25 cellular contexts compared by ENCODE assay signal in genomic region chr15:24976932-24977331, GRCh38. TPM values are rescaled to one million over a fixed set of nuclear protein-coding genes. Genes with fewer than 3 reads are reported as not detected.
DNase-seq lines count a peak whose midpoint lies in the region; ATAC-seq and TF ChIP-seq lines count a peak whose summit lies in the region.
"Had no signal": no experiment of that assay in that cellular context is flagged by ENCODE, and none has a peak within 500 bp of the region (broad histone marks: within the 10 kb centered on the region; RNA-seq: fewer than 3 reads in every experiment).

No MANE protein-coding gene starts in this region.

- H3K27ac Mint-ChIP-seq in endodermal cell, result no peak overlapping the region
- H3K27ac Mint-ChIP-seq: IgD-negative memory B cell had no signal

- H3K9me3 ChIP-seq in SK-N-SH, result no peaks in the 10 kb centered on the region
- peaks cover 19% of the 10 kb centered on the region for H3K9me3 ChIP-seq in PC-3 (ENCODE audit: low read length)
- H3K9me3 ChIP-seq in endodermal cell (ENCODE audit: control insufficient read depth, low read length), result peaks cover 29% of the 10 kb centered on the region

- H2AFZ ChIP-seq in SK-N-SH (ENCODE audit: low read depth) (no peak overlapping the region), PC-3 (ENCODE audit: low read length) (no peak overlapping the region)

- peaks cover 16% of the 10 kb centered on the region for H3K4me1 Mint-ChIP-seq in endodermal cell

- TF ChIP-seq CTCF in SK-N-SH (IDR thresholded peaks at IDR 0.05), result 0 out of 2 replicates have a peak, but pooled peaks have one; percentile 20
- peak; percentile 37; the same call in 1 of the 2 replicates for TF ChIP-seq CTCF in PC-3 (conservative IDR thresholded peaks at IDR 0.05; ENCODE audit: low read depth, low read length)
- peak; percentile 51 for TF ChIP-seq CTCF in endodermal cell (conservative IDR thresholded peaks at IDR 0.05)

- H3K9ac ChIP-seq in SK-N-SH, result no peak overlapping the region
- 0 out of 2 replicates have a peak overlapping the region, but pooled peaks have one; percentile 30 for H3K9ac ChIP-seq in PC-3 (ENCODE audit: low read length)
- H3K9ac ChIP-seq in endodermal cell (ENCODE audit: extremely low read depth, low read length, poor library complexity, severe bottlenecking), result no peak overlapping the region
- H3K9ac ChIP-seq: BLaER1, KMS-11 had no signal

- H3K4me1 ChIP-seq in SK-N-SH (ENCODE audit: control insufficient read depth in 1 of 2, insufficient read depth in 2 of 2, low read depth in 1 of 2, low read length in 1 of 2) (no peaks in the 10 kb centered on the region), PC-3 (ENCODE audit: insufficient read depth, low read length) (peaks cover 16% of the 10 kb centered on the region), endodermal cell (ENCODE audit: control insufficient read depth, insufficient read depth, low read length) (no peaks in the 10 kb centered on the region)
- H3K4me1 ChIP-seq: BLaER1 had no signal

- no peak for TF ChIP-seq RAD21 in SK-N-SH (IDR thresholded peaks at IDR 0.05; ENCODE audit: low read length)

- H3F3A ChIP-seq in SK-N-SH (replicated peaks; ENCODE audit: insufficient read depth) (peaks cover 3% of the 10 kb centered on the region), PC-3 (ENCODE audit: low read length, unreplicated experiment) (no peaks in the 10 kb centered on the region)

- no peak for TF ChIP-seq EP300 in SK-N-SH (IDR thresholded peaks at IDR 0.05; ENCODE audit: borderline replicate concordance in 1 of 2, low read depth in 1 of 2, low read length in 1 of 2)

- H3K9me2 ChIP-seq in SK-N-SH (no peaks in the 10 kb centered on the region), PC-3 (replicated peaks; ENCODE audit: low read length) (no peaks in the 10 kb centered on the region)

- WGBS in SK-N-SH (ENCODE audit: low lambda C conversion rate), result 67% methylated on average over 3 of the region's 3 CpGs
- WGBS in endodermal cell (ENCODE audit: insufficient coverage in 1 of 2, insufficient read length in 1 of 2), 2 experiments, result 86 to 88% methylated on average over 3 of the region's 3 CpGs

- H4K20me1 ChIP-seq in SK-N-SH (ENCODE audit: insufficient read depth), result no peaks in the 10 kb centered on the region
- no peaks in the 10 kb centered on the region for H4K20me1 ChIP-seq in PC-3 (ENCODE audit: low read length)
- H4K20me1 ChIP-seq: BLaER1 had no signal

- no peak overlapping the region for H3K4me3 Mint-ChIP-seq in endodermal cell
- H3K4me3 Mint-ChIP-seq: CD4-positive, CD25-positive, alpha-beta regulatory T cell; IgD-negative memory B cell had no signal

- CTCF ChIA-PET in SK-N-SH (lab: Yijun Ruan, JAX), result no interaction called here
- CTCF ChIA-PET in PC-3 (lab: Charles Lee), result no interaction called here

- H3K4me2 ChIP-seq in SK-N-SH (no peak overlapping the region), PC-3 (ENCODE audit: low read length) (peak overlapping the region; percentile 59)
- H3K4me2 ChIP-seq: BLaER1, KMS-11 had no signal

- POLR2A ChIA-PET in SK-N-SH (lab: Yijun Ruan, JAX) (no interaction called here), PC-3 (lab: Charles Lee; ENCODE audit: unreplicated experiment) (no interaction called here)

- intact Hi-C loops in PC-3 (cut with micrococcal nuclease), result no loop called here

- peaks cover 73% of the 10 kb centered on the region for H3K36me3 Mint-ChIP-seq in endodermal cell (ENCODE audit: low read depth)

- DNase-seq in SK-N-SH, result no peak
- DNase-seq in PC-3, result peak; percentile 76
- DNase-seq in endodermal cell, result no peak
- DNase-seq in occipital lobe (lab: John Stamatoyannopoulos, UW), result no peak
- DNase-seq in T-helper 1 cell, result no peak
- DNase-seq: CD4-positive, CD25-positive, alpha-beta regulatory T cell; DMS79 treated with DMSO at 0.1 percent for 48 hours; H7; MM.1S; NCI-H1694; NCI-H2081; NCI-H2171; NCI-H226; NCI-H510A; NCI-H69; SHP77 treated with DMSO at 0.1 percent for 48 hours; SW 1271 had no signal

- H3K4me3 ChIP-seq in SK-N-SH (ENCODE audit: low read depth in 2 of 2, low read length in 1 of 2) (no peak overlapping the region), PC-3 (ENCODE audit: low read length) (0 out of 2 replicates have a peak overlapping the region, but pooled peaks have one; percentile 28), endodermal cell (ENCODE audit: low read length) (no peak overlapping the region)
- H3K4me3 ChIP-seq: BLaER1 had no signal

- no TSS peak for BruUV-seq in PC-3 (replicated peaks; lab: Mats Ljungman, UMichigan)

- no peaks in the 10 kb centered on the region for H3K27me3 ChIP-seq in SK-N-SH (ENCODE audit: insufficient read depth)
- H3K27me3 ChIP-seq in PC-3 (ENCODE audit: low read length), result no peaks in the 10 kb centered on the region
- no peaks in the 10 kb centered on the region for H3K27me3 ChIP-seq in endodermal cell (ENCODE audit: control insufficient read depth, insufficient read depth, low read length, poor library complexity, severe bottlenecking)
- H3K27me3 ChIP-seq: BLaER1 had no signal

- H3K79me2 ChIP-seq in SK-N-SH (ENCODE audit: insufficient read depth) (no peaks in the 10 kb centered on the region; the same call in 1 of the 2 replicates), PC-3 (ENCODE audit: low read length) (no peaks in the 10 kb centered on the region)

- ATAC-seq in SK-N-SH treated with all-trans-retinoic acid at 6 μM for 48 hours (no peak), PC-3 (peak; percentile 88), HG03378 (IDR thresholded peaks at IDR 0.05; ENCODE audit: unreplicated experiment) (no peak)
- ATAC-seq: Panc1 had no signal

- H3K9me3 Mint-ChIP-seq in endodermal cell, result peaks cover 41% of the 10 kb centered on the region

- H3K36me3 ChIP-seq in SK-N-SH (replicated peaks in 1 of 2; ENCODE audit: control insufficient read depth in 1 of 2, insufficient read depth in 2 of 2, low read length in 1 of 2) (peaks cover 43 to 53% of the 10 kb centered on the region in 2 experiments), PC-3 (ENCODE audit: low read depth, low read length) (peaks cover 29% of the 10 kb centered on the region), endodermal cell (ENCODE audit: control insufficient read depth, insufficient read depth, low read length) (peaks cover 76% of the 10 kb centered on the region)

- no peaks in the 10 kb centered on the region for H3K27me3 Mint-ChIP-seq in endodermal cell (ENCODE audit: insufficient read depth)
- H3K27me3 Mint-ChIP-seq: CD4-positive, CD25-positive, alpha-beta regulatory T cell; IgD-negative memory B cell had no signal

- H3K27ac ChIP-seq in SK-N-SH (ENCODE audit: low read depth in 2 of 2, low read length in 1 of 2), result no peak overlapping the region
- H3K27ac ChIP-seq in PC-3 (ENCODE audit: low read length), result peak overlapping the region; percentile 91
- H3K27ac ChIP-seq in endodermal cell (ENCODE audit: low read depth, low read length), result no peak overlapping the region
- H3K27ac ChIP-seq: BLaER1, KMS-11, RWPE1 had no signal

TF ChIP-seq in SK-N-SH, 30 proteins besides CTCF, POLR2A, EP300 and RAD21 (continues in another document):
- TF ChIP-seq GATA2 (CRISPR knock-in tag; IDR thresholded peaks at IDR 0.05) (no peak), RCOR1 (IDR thresholded peaks at IDR 0.05; ENCODE audit: low read length) (no peak), NRF1 (IDR thresholded peaks at IDR 0.05; ENCODE audit: low read depth, low read length) (no peak), CHD2 (IDR thresholded peaks at IDR 0.05; ENCODE audit: low read length, partially characterized antibody) (no peak), SMC3 (IDR thresholded peaks at IDR 0.05; ENCODE audit: low read depth, low read length) (no peak), TEAD4 (IDR thresholded peaks at IDR 0.05; ENCODE audit: borderline replicate concordance, insufficient read depth) (no peak), SIN3A (IDR thresholded peaks at IDR 0.05; ENCODE audit: borderline replicate concordance, low read depth, low read length) (no peak), JUND (IDR thresholded peaks at IDR 0.05) (no peak), USF1 (IDR thresholded peaks at IDR 0.05; ENCODE audit: borderline replicate concordance, low read depth) (no peak)

TF ChIP-seq in SK-N-SH treated with all-trans-retinoic acid at 6 μM for 48 hours, 23 proteins besides CTCF, POLR2A, EP300 and RAD21 (continues in another document):
- no peak for TF ChIP-seq SNAI2 (CRISPR knock-in tag; IDR thresholded peaks at IDR 0.05)
- no peak for TF ChIP-seq CSDC2 (CRISPR knock-in tag; IDR thresholded peaks at IDR 0.05)
- TF ChIP-seq ISL1 (CRISPR knock-in tag; IDR thresholded peaks at IDR 0.05), result no peak
- TF ChIP-seq TOX (CRISPR knock-in tag; IDR thresholded peaks at IDR 0.05; ENCODE audit: borderline replicate concordance), result no peak
- no peak for TF ChIP-seq OSR1 (CRISPR knock-in tag; IDR thresholded peaks at IDR 0.05)
- no peak for TF ChIP-seq ZC3H10 (CRISPR knock-in tag; IDR thresholded peaks at IDR 0.05)

RNA-seq across cellular contexts. Expression of gene SNRPN, which starts 22.1 kb away (rescaled TPM):
- polyA plus RNA-seq in SK-N-SH (2012; rRNA removed), result 142 and 147 TPM in 2 replicates
- polyA plus RNA-seq in SK-N-SH (2012; cell fraction: cytosol; rRNA removed), result 165 and 179 TPM in 2 replicates
- polyA plus RNA-seq in SK-N-SH (2012; cell fraction: nucleus; rRNA removed), result 131 and 136 TPM in 2 replicates
- total RNA-seq in PC-3 (2014; rRNA removed) (131 and 139 TPM in 2 replicates), endodermal cell (100 to 1,000 TPM; 287 to 299 TPM), occipital lobe (175 TPM)
- 339 TPM for polyA plus RNA-seq in endodermal cell (2013, experiment 1 of 2)
- polyA plus RNA-seq in endodermal cell (2013, experiment 2 of 2), result 291 TPM

RNA-seq across cellular contexts. Expression of gene SNURF, which starts 22.1 kb away (rescaled TPM):
- 16.0 and 17.8 TPM in 2 replicates for polyA plus RNA-seq in SK-N-SH (2012; rRNA removed)
- 16.3 and 29.0 TPM in 2 replicates for polyA plus RNA-seq in SK-N-SH (2012; cell fraction: cytosol; rRNA removed)
- polyA plus RNA-seq in SK-N-SH (2012; cell fraction: nucleus; rRNA removed), result 2.1 and 15.0 TPM in 2 replicates
- total RNA-seq in PC-3 (2014; rRNA removed), result 6.0 and 13.1 TPM in 2 replicates
- 10 to 100 TPM; 21.8 to 27.2 TPM for total RNA-seq in endodermal cell
- polyA plus RNA-seq in endodermal cell (2013, experiment 1 of 2), result 24.9 TPM
- 42.8 TPM for polyA plus RNA-seq in endodermal cell (2013, experiment 2 of 2)
- 51.9 TPM for total RNA-seq in occipital lobe
- total RNA-seq: A172 had no signal
